34 cellular contexts compared by ENCODE assay signal in genomic region chr3:5638550-5638949, GRCh38.
"Had no signal": no experiment of that assay in that cellular context is flagged by ENCODE, and none has a peak within 500 bp of the region (broad histone marks: within the 10 kb centered on the region; RNA-seq: fewer than 3 reads in every experiment).

No MANE protein-coding gene starts in this region.

- H3K4me1 ChIP-seq: adrenal gland, ascending aorta, body of pancreas, breast epithelium had no signal

- FAIRE-seq: astrocyte, bronchial epithelial cell had no signal

- H3K4me3 ChIP-seq: adrenal gland, ascending aorta, body of pancreas, breast epithelium, cardiac muscle cell had no signal

- H3K36me3 ChIP-seq: adrenal gland, ascending aorta, brain microvascular endothelial cell, breast epithelium, cardiac muscle cell had no signal

- DNase-seq: activated effector memory CD4-positive, alpha-beta T cell treated with anti-CD3 and anti-CD28 coated beads, Interleukin-2, amount 50 U/mL, for 16 hours; activated effector memory CD4-positive, alpha-beta T cell treated with Interleukin-2 at 50 U/mL for 16 hours; activated gamma-delta T cell; activated gamma-delta T cell treated with Interleukin-2 at 50 U/mL for 16 hours; activated naive CD4-positive, alpha-beta T cell; activated naive CD4-positive, alpha-beta T cell treated with anti-CD3 and anti-CD28 coated beads for 36 hours; activated naive CD4-positive, alpha-beta T cell treated with anti-CD3 and anti-CD28 coated beads, Interleukin-2, amount 10 ng/mL, durations not matched to agents 7 days and 5 days; activated naive CD4-positive, alpha-beta T cell treated with anti-CD3 and anti-CD28 coated beads, Interleukin-2, amount 50 U/mL, for 16 hours; activated naive CD4-positive, alpha-beta T cell treated with Interleukin-2 at 50 U/mL for 16 hours; activated naive CD8-positive, alpha-beta T cell treated with anti-CD3 and anti-CD28 coated beads for 36 hours; activated naive CD8-positive, alpha-beta T cell treated with anti-CD3 and anti-CD28 coated beads, Interleukin-2, amount 10 ng/mL, durations not matched to agents 7 days and 5 days; activated naive CD8-positive, alpha-beta T cell treated with anti-CD3 and anti-CD28 coated beads, Interleukin-2, amount 50 U/mL, for 24 hours; activated T-cell treated with anti-CD3 and anti-CD28 coated beads, Interleukin-2, amount 50 U/mL, for 1 hour; activated T-cell treated with anti-CD3 and anti-CD28 coated beads, Interleukin-2, amount 50 U/mL, for 24 hours; activated T-cell treated with anti-CD3 and anti-CD28 coated beads, Interleukin-2, amount 50 U/mL, for 4 hours; activated T-cell treated with anti-CD3 and anti-CD28 coated beads, Interleukin-2, amount 50 U/mL, for 48 hours; activated T-cell treated with anti-CD3 and anti-CD28 coated beads, Interleukin-2, amount 50 U/mL, for 72 hours; adrenal gland; amniotic stem cell; amygdala; anterior cingulate cortex; aorta; body of pancreas; brain microvascular endothelial cell; caudate nucleus; central memory CD4-positive, alpha-beta T cell; cerebellar nuclear complex had no signal

- H3K9me3 ChIP-seq: adrenal gland had no signal

- H3K27ac ChIP-seq: adrenal gland, ascending aorta, body of pancreas, brain microvascular endothelial cell, breast epithelium, cardiac muscle cell had no signal

- ATAC-seq: activated naive CD4-positive, alpha-beta T cell treated with anti-CD3 and anti-CD28 coated beads, Interleukin-2, amount 50 U/mL, for 72 hours; activated naive CD8-positive, alpha-beta T cell treated with anti-CD3 and anti-CD28 coated beads, Interleukin-2, amount 50 U/mL, for 24 hours; activated T-cell treated with anti-CD3 and anti-CD28 coated beads, Interleukin-2, amount 50 U/mL, for 4 hours; activated T-cell treated with anti-CD3 and anti-CD28 coated beads, Interleukin-2, amount 50 U/mL, for 72 hours; activated T-helper 17 cell treated with anti-CD3 and anti-CD28 coated beads, Interleukin-2, amount 50 U/mL, for 72 hours; body of pancreas had no signal

- H3K27me3 ChIP-seq: adrenal gland, ascending aorta, body of pancreas, brain microvascular endothelial cell, breast epithelium, cardiac muscle cell had no signal
